ENCODE assay signal across 8 cellular contexts in the genomic region with DNA sequence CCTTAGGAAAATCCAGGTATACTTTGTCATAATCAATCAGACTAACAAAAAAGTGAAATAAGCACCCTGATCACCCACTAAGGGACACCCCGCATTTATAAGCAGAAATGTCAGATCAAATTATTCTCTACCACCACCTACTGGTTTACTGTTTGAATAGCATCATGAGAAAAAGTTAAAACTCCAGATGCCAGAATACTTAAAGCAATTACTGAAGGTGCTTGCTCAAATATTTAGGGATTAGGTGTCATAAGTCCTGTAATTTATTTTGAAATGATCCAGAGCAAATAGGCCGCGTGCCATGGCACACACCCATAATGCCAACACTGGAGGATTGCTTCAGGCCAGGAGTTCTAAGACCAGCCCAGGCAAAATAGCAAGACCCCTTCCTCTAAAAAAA. TPM values are rescaled to one million over a fixed set of nuclear protein-coding genes. Genes with fewer than 3 reads are reported as not detected.
A peak's percentile ranks its signal among the peaks of the same experiment; 100 is the strongest.
DNase-seq lines count a peak whose midpoint lies in the region; ATAC-seq and TF ChIP-seq lines count a peak whose summit lies in the region.

No MANE protein-coding gene starts in this region.

- no peaks in the 10 kb centered on the region for H3K9me3 Mint-ChIP-seq in activated naive CD4-positive, alpha-beta T cell treated with anti-CD3 and anti-CD28 coated beads, Interleukin-2, amount 10 ng/mL, durations not matched to agents 7 days and 5 days

- no peaks in the 10 kb centered on the region for H3K9me3 ChIP-seq in adrenal gland (replicated peaks in 1 of 3)
- H3K9me3 ChIP-seq in left lung = no peaks in the 10 kb centered on the region

- H3K4me1 ChIP-seq in adrenal gland (replicated peaks in 1 of 2) (peaks cover 6 to 12% of the 10 kb centered on the region in 2 donors), left lung (peaks cover 3 to 49% of the 10 kb centered on the region in 2 donors)

- no peaks in the 10 kb centered on the region for H3K27me3 Mint-ChIP-seq in activated naive CD4-positive, alpha-beta T cell treated with anti-CD3 and anti-CD28 coated beads, Interleukin-2, amount 10 ng/mL, durations not matched to agents 7 days and 5 days

- peak overlapping the region; percentile 33 for H3K4me3 Mint-ChIP-seq in activated naive CD4-positive, alpha-beta T cell treated with anti-CD3 and anti-CD28 coated beads, Interleukin-2, amount 10 ng/mL, durations not matched to agents 7 days and 5 days

- peaks cover 43% of the 10 kb centered on the region for H3K36me3 Mint-ChIP-seq in activated naive CD4-positive, alpha-beta T cell treated with anti-CD3 and anti-CD28 coated beads, Interleukin-2, amount 10 ng/mL, durations not matched to agents 7 days and 5 days

- DNase-seq in activated naive CD4-positive, alpha-beta T cell treated with anti-CD3 and anti-CD28 coated beads, Interleukin-2, amount 10 ng/mL, durations not matched to agents 7 days and 5 days = no peak
- DNase-seq in activated naive CD4-positive, alpha-beta T cell treated with anti-CD3 and anti-CD28 coated beads, Interleukin-2, amount 50 U/mL, for 16 hours = no peak
- DNase-seq in NCI-H1105 (lab: John Stamatoyannopoulos, UW) (peak; percentile 1), adrenal gland (no peak), left lung (no peak), activated gamma-delta T cell (lab: John Stamatoyannopoulos, UW) (no peak), epidermal melanocyte (ENCODE audit: insufficient read length, low spot score) (no peak), posterior cingulate gyrus (no peak)

- no peak overlapping the region for H3K4me3 ChIP-seq in adrenal gland
- H3K4me3 ChIP-seq in left lung = no peak overlapping the region

- H3K4me1 Mint-ChIP-seq in activated naive CD4-positive, alpha-beta T cell treated with anti-CD3 and anti-CD28 coated beads, Interleukin-2, amount 10 ng/mL, durations not matched to agents 7 days and 5 days = peaks cover 72% of the 10 kb centered on the region

- peak; percentile 36 for ATAC-seq in left lung

- TF ChIP-seq POLR2A in adrenal gland (IDR thresholded peaks at IDR 0.05) = no peak

- TF ChIP-seq CTCF in adrenal gland (IDR thresholded peaks at IDR 0.05) (peak; percentile 30 to 72 (median 64)), left lung (IDR thresholded peaks at IDR 0.05) (peak; percentile 56 to 62)

- peak overlapping the region; percentile 55 for H3K27ac Mint-ChIP-seq in activated naive CD4-positive, alpha-beta T cell treated with anti-CD3 and anti-CD28 coated beads, Interleukin-2, amount 10 ng/mL, durations not matched to agents 7 days and 5 days

- H3K36me3 ChIP-seq in adrenal gland (replicated peaks in 1 of 2) (no peaks in the 10 kb centered on the region), left lung (peaks cover 0 to 1% of the 10 kb centered on the region in 2 donors)

- intact Hi-C loops in adrenal gland (cut with DNase I) = loop anchor here in 1 of 2 donors (10.0 kb wide), 2 partner anchors 111 to 221 kb away; a partner anchor contains a TSS
- intact Hi-C loops in left lung (cut with DNase I) = no loop called here
- intact Hi-C loops in posterior cingulate gyrus (cut with DNase I) = loop anchor here (2.0 to 10.0 kb wide), 2 partner anchors 57 to 111 kb away; a partner anchor contains a TSS

- no peak overlapping the region for H3K27ac ChIP-seq in adrenal gland
- H3K27ac ChIP-seq in left lung = peak overlapping the region in 1 of 2 donors; percentile 41

- WGBS in adrenal gland, 4 donors = 48 to 56% (median 51%) methylated on average over 3 of the region's 3 CpGs

- H3K27me3 ChIP-seq in adrenal gland = no peaks in the 10 kb centered on the region
- H3K27me3 ChIP-seq in left lung = no peaks in the 10 kb centered on the region

- CTCF ChIA-PET in activated naive CD4-positive, alpha-beta T cell treated with anti-CD3 and anti-CD28 coated beads, Interleukin-2, amount 10 ng/mL, durations not matched to agents 7 days and 5 days (lab: Charles Lee) = interaction anchor here (0.5 to 5.5 kb wide), 18 partner anchors 9 to 376 kb away, joined by 3 to 52 read pairs (median 4); a partner anchor contains a TSS

RNA-seq across cellular contexts. Expression of a gene that starts 2.3 kb away (rescaled TPM):
- 1 to 10 TPM; 1.9 to 6.2 (median 3.9) TPM for total RNA-seq in adrenal gland
- 1 to 10 TPM in 2 of 3 donors, under 1 TPM in 1; 0.32 to 3.9 (median 1.2) TPM for polyA plus RNA-seq in adrenal gland
- 10 to 100 TPM; 18.1 to 40.0 TPM for total RNA-seq in left lung

RNA-seq across cellular contexts. Expression of a gene that starts 27.9 kb away (rescaled TPM):
- 100 to 1,000 TPM; 185 to 458 (median 280) TPM for total RNA-seq in adrenal gland
- polyA plus RNA-seq in adrenal gland = 100 to 1,000 TPM; 126 to 335 (median 276) TPM
- 100 to 1,000 TPM; 333 to 407 TPM for total RNA-seq in left lung

RNA-seq across cellular contexts. Expression of a gene that starts 50.9 kb away (rescaled TPM):
- total RNA-seq in adrenal gland = 1 to 10 TPM; 1.3 to 8.7 (median 1.9) TPM
- polyA plus RNA-seq in adrenal gland = not detected
- 1 to 10 TPM; 3.0 to 3.6 TPM for total RNA-seq in left lung
